In the genomic region with DNA sequence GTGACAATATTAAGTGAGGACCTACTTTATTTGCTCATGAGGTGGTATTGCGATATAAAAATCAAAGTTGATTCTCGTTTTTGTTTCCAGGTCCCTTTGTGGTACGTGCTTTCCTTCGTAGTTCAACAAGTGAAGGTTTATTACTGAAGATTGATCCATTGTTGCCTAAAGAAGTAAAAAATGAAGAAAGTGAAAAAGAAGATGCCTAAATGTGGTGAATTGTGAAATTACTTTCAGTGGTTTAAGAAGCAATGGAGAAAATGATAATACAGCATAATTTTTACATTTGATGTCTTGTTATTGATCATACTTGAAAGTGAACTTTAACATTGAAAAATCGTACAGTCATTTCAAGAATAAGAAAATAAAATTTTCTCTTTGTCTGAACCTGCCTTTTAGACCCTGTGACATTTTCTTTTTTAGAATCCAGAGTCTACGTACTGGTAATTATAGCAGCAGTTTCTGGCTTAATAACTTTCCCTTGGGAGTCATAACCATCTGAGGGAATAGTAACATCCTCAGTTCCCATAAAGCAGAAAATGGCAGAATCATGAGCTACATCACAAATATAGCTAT, we compare ENCODE assay signal across 19 cellular contexts.
DNase-seq lines count a peak whose midpoint lies in the region; ATAC-seq, FAIRE-seq and TF ChIP-seq lines count a peak whose summit lies in the region.
"Had no signal": no experiment of that assay in that cellular context is flagged by ENCODE, and none has a peak within 500 bp of the region (broad histone marks: within the 10 kb centered on the region; RNA-seq: fewer than 3 reads in every experiment).

No MANE protein-coding gene starts in this region.

- no peaks in the 10 kb centered on the region for H3K4me1 ChIP-seq in left ventricle myocardium inferior
- H3K4me1 ChIP-seq in right atrium auricular region = no peaks in the 10 kb centered on the region
- no peaks in the 10 kb centered on the region for H3K4me1 ChIP-seq in H1 (replicated peaks in 1 of 4; ENCODE audit: control insufficient read depth in 3 of 4, insufficient read depth in 4 of 4, low read length in 3 of 4)
- H3K4me1 ChIP-seq: BE2C, Caco-2 had no signal

- TF ChIP-seq CTCF in left ventricle myocardium inferior (IDR thresholded peaks at IDR 0.05; ENCODE audit: borderline replicate concordance) (no peak), right atrium auricular region (IDR thresholded peaks at IDR 0.05) (no peak), H1 (IDR thresholded peaks at IDR 0.05; ENCODE audit: control extremely low read depth in 1 of 3, insufficient read depth in 1 of 3, low read depth in 1 of 3, low read length in 3 of 3) (no peak)

- H2AFZ ChIP-seq in H1 (ENCODE audit: low read length) = no peak overlapping the region

- FAIRE-seq in H1 (lab: Jason Lieb, UNC) = peak; percentile 42
- FAIRE-seq: RCC 7860 had no signal

- H4K5ac ChIP-seq in H1 (ENCODE audit: insufficient read length, low read depth, low read length) = no peak overlapping the region

- no peak overlapping the region for H3K23ac ChIP-seq in H1 (ENCODE audit: insufficient read length)

- no peak overlapping the region for H3K4ac ChIP-seq in H1 (replicated peaks; ENCODE audit: insufficient read length, low read depth, low read length)

- H3K56ac ChIP-seq in H1 (replicated peaks; ENCODE audit: insufficient read length, low read depth, low read length) = no peak overlapping the region

- no peak overlapping the region for H2AK5ac ChIP-seq in H1 (ENCODE audit: low read depth, low read length)

- H3K27me3 ChIP-seq in left ventricle myocardium inferior (ENCODE audit: low read depth) (no peaks in the 10 kb centered on the region), right atrium auricular region (peaks cover 0 to 3% of the 10 kb centered on the region in 2 donors), H1 (replicated peaks in 1 of 4; ENCODE audit: control insufficient read depth in 3 of 4, extremely low read depth in 1 of 4, insufficient read depth in 3 of 4, low read length in 3 of 4) (no peaks in the 10 kb centered on the region)
- H3K27me3 ChIP-seq: BE2C had no signal

- peaks cover 47% of the 10 kb centered on the region for H3K36me3 ChIP-seq in left ventricle myocardium inferior
- peaks cover 18% of the 10 kb centered on the region for H3K36me3 ChIP-seq in right atrium auricular region
- peaks cover 0 to 13% (median 0%) of the 10 kb centered on the region in 4 experiments; a peak in 2 of 8 replicates for H3K36me3 ChIP-seq in H1 (ENCODE audit: control insufficient read depth in 2 of 4, insufficient read depth in 4 of 4, low read length in 3 of 4)

- H2BK15ac ChIP-seq in H1 (ENCODE audit: low read length) = no peak overlapping the region

- ATAC-seq in HG02642 (IDR thresholded peaks at IDR 0.05; ENCODE audit: poor library complexity, unreplicated experiment) = no peak

- H2BK120ac ChIP-seq in H1 (replicated peaks; ENCODE audit: low read depth, low read length) = no peak overlapping the region

- H3K79me1 ChIP-seq in H1 (ENCODE audit: low read depth, low read length) = no peaks in the 10 kb centered on the region

- no peaks in the 10 kb centered on the region for H3K23me2 ChIP-seq in H1 (ENCODE audit: low read depth, low read length)

- H4K91ac ChIP-seq in H1 (replicated peaks; ENCODE audit: insufficient read length, low read length) = no peak overlapping the region

- H3K14ac ChIP-seq in H1 (ENCODE audit: insufficient read length) = no peak overlapping the region

- TF ChIP-seq POLR2A in H1 (IDR thresholded peaks at IDR 0.05; ENCODE audit: control extremely low read depth in 1 of 2, low read depth in 2 of 2, low read length in 2 of 2) = no peak

- no peak overlapping the region for H2BK12ac ChIP-seq in H1 (ENCODE audit: low read depth, low read length)

- no peak overlapping the region for H2BK5ac ChIP-seq in H1 (ENCODE audit: low read depth, low read length)

- no peak overlapping the region for H3K4me2 ChIP-seq in H1 (ENCODE audit: insufficient read depth in 1 of 2, low read depth in 2 of 2, low read length in 2 of 2)

- POLR2A ChIA-PET in H1 (lab: Charles Lee; ENCODE audit: partially characterized antibody) = no interaction called here

- TF ChIP-seq EP300 in H1 (IDR thresholded peaks at IDR 0.05; ENCODE audit: borderline replicate concordance in 1 of 2, low read depth in 2 of 2, low read length in 2 of 2) = no peak

- no peak overlapping the region for H2BK20ac ChIP-seq in H1 (ENCODE audit: low read length)

- H4K20me1 ChIP-seq in H1 (replicated peaks in 1 of 2; ENCODE audit: control insufficient read depth in 1 of 2, insufficient read depth in 2 of 2, low read length in 2 of 2) = peaks cover 0 to 2% of the 10 kb centered on the region in 2 experiments

- CTCF ChIA-PET in H1 (lab: Charles Lee; ENCODE audit: partially characterized antibody) = interaction anchor here (1.3 kb wide), 1 partner anchor 30 kb away, joined by 3 read pairs; no protein-coding TSS in a partner anchor

- no peak overlapping the region for H3K4me3 ChIP-seq in left ventricle myocardium inferior
- no peak overlapping the region for H3K4me3 ChIP-seq in right atrium auricular region
- no peak overlapping the region for H3K4me3 ChIP-seq in H1 (ENCODE audit: extremely low read depth in 1 of 4, insufficient read depth in 2 of 4, low read depth in 3 of 4, low read length in 4 of 4)
- H3K4me3 ChIP-seq: SK-N-MC had no signal

- H4K8ac ChIP-seq in H1 (ENCODE audit: extremely low read depth, insufficient read depth, low read length) = no peak overlapping the region

- H3K9ac ChIP-seq in H1 (replicated peaks in 1 of 4; ENCODE audit: extremely low read depth in 1 of 4, low read depth in 3 of 4, low read length in 3 of 4) = no peak overlapping the region

- H3K79me2 ChIP-seq in H1 (ENCODE audit: control insufficient read depth in 1 of 2, insufficient read depth in 2 of 2, low read length in 2 of 2) = no peaks in the 10 kb centered on the region

- H3K9me3 ChIP-seq in left ventricle myocardium inferior (replicated peaks) (no peaks in the 10 kb centered on the region), right atrium auricular region (no peaks in the 10 kb centered on the region), H1 (ENCODE audit: insufficient read depth in 2 of 2, low read depth in 1 of 2, low read length in 1 of 2) (no peaks in the 10 kb centered on the region)
- H3K9me3 ChIP-seq: BE2C, Caco-2 had no signal

- H3K18ac ChIP-seq in H1 (ENCODE audit: extremely low read depth, low read length) = no peak overlapping the region

- intact Hi-C loops in left ventricle myocardium inferior (cut with micrococcal nuclease) = no loop called here

- 79% methylated on average over 6 of the region's 6 CpGs; no CpG with 5 or more reads in 1 of the 2 experiments for WGBS in H1 (ENCODE audit: extremely low coverage in 1 of 2, insufficient coverage in 1 of 2, insufficient read length in 1 of 2, insufficient replicate concordance in 2 of 2, low coverage in 1 of 2, low lambda C conversion rate in 2 of 2, missing lambda C conversion rate in 1 of 2), 2 experiments

- DNase-seq in NCI-H2171 treated with DMSO at 0.1 percent for 48 hours (lab: John Stamatoyannopoulos, UW) (peak; percentile 2), NCI-H2171 (lab: John Stamatoyannopoulos, UW) (no peak), left ventricle myocardium inferior (no peak), right atrium auricular region (ENCODE audit: low spot score) (no peak), H1 (ENCODE audit: low read depth in 1 of 2, low spot score in 2 of 2) (no peak), T-helper 9 cell (no peak), RKO (ENCODE audit: low spot score) (no peak)
- DNase-seq: BE2C; Caco-2; CD4-positive, alpha-beta T cell; GF-D8; KG1; NCI-H1105 treated with DMSO at 0.1 percent for 48 hours; NCI-H187; NCI-H446 treated with DMSO at 0.1 percent for 48 hours; Right ventricle myocardium superior had no signal

- no peak for TF ChIP-seq RAD21 in H1 (IDR thresholded peaks at IDR 0.05 in 1 of 2, conservative IDR thresholded peaks at IDR 0.05 in 1 of 2; ENCODE audit: low read depth in 2 of 2, low read length in 2 of 2)

- peak overlapping the region; percentile 20 for H3K27ac ChIP-seq in left ventricle myocardium inferior (replicated peaks)
- no peak overlapping the region for H3K27ac ChIP-seq in right atrium auricular region
- H3K27ac ChIP-seq in H1 (ENCODE audit: low read depth, low read length) = no peak overlapping the region
- H3K27ac ChIP-seq: SK-N-MC had no signal

TF ChIP-seq in H1, 55 proteins besides CTCF, POLR2A, EP300 and RAD21:
- TF ChIP-seq TAF7 (optimal IDR thresholded peaks at IDR 0.05; ENCODE audit: borderline replicate concordance, low read depth, low read length) (no peak), GTF2F1 (IDR thresholded peaks at IDR 0.05; ENCODE audit: borderline replicate concordance, low read depth, low read length) (no peak), CEBPB (IDR thresholded peaks at IDR 0.05; ENCODE audit: low read depth, low read length) (no peak), SUZ12 (IDR thresholded peaks at IDR 0.05; ENCODE audit: low read length) (no peak)
